ENCODE assay signal across 18 cellular contexts in genomic region chr6:102736941-102737368, GRCh38.
DNase-seq lines count a peak whose midpoint lies in the region; ATAC-seq, FAIRE-seq and TF ChIP-seq lines count a peak whose summit lies in the region.
"Had no signal": no experiment of that assay in that cellular context is flagged by ENCODE, and none has a peak within 500 bp of the region (broad histone marks: within the 10 kb centered on the region; RNA-seq: fewer than 3 reads in every experiment).

No MANE protein-coding gene starts in this region.

- no peak for TF ChIP-seq POLR2A in H1 (IDR thresholded peaks at IDR 0.05; ENCODE audit: control extremely low read depth in 1 of 2, low read depth in 2 of 2, low read length in 2 of 2)

- H3K9ac ChIP-seq in PC-3 (ENCODE audit: low read length) (no peak overlapping the region), H1 (replicated peaks in 1 of 4; ENCODE audit: extremely low read depth in 1 of 4, low read depth in 3 of 4, low read length in 3 of 4) (no peak overlapping the region)

- H3K4ac ChIP-seq in H1 (replicated peaks; ENCODE audit: insufficient read length, low read depth, low read length) = no peak overlapping the region

- H3K56ac ChIP-seq in H1 (replicated peaks; ENCODE audit: insufficient read length, low read depth, low read length) = no peak overlapping the region

- no peaks in the 10 kb centered on the region for H3K27me3 ChIP-seq in PC-3 (ENCODE audit: low read length)
- no peaks in the 10 kb centered on the region for H3K27me3 ChIP-seq in H1 (replicated peaks in 1 of 4; ENCODE audit: control insufficient read depth in 3 of 4, extremely low read depth in 1 of 4, insufficient read depth in 3 of 4, low read length in 3 of 4)
- H3K27me3 ChIP-seq in hepatocyte = no peaks in the 10 kb centered on the region
- H3K27me3 ChIP-seq: stomach, uterus had no signal

- H2BK120ac ChIP-seq in H1 (replicated peaks; ENCODE audit: low read depth, low read length) = no peak overlapping the region

- H4K8ac ChIP-seq in H1 (ENCODE audit: extremely low read depth, insufficient read depth, low read length) = no peak overlapping the region

- H3K23ac ChIP-seq in H1 (ENCODE audit: insufficient read length) = no peak overlapping the region

- intact Hi-C loops in PC-3 (cut with micrococcal nuclease) = no loop called here

- no peaks in the 10 kb centered on the region for H3F3A ChIP-seq in PC-3 (ENCODE audit: low read length, unreplicated experiment)

- H3K9me2 ChIP-seq in PC-3 (replicated peaks; ENCODE audit: low read length) = no peaks in the 10 kb centered on the region
- no peaks in the 10 kb centered on the region for H3K9me2 ChIP-seq in hepatocyte (replicated peaks; ENCODE audit: insufficient read depth)

- no peaks in the 10 kb centered on the region for H3K79me1 ChIP-seq in H1 (ENCODE audit: low read depth, low read length)

- peak overlapping the region; percentile 34; the same call in 1 of the 2 replicates for H2AFZ ChIP-seq in PC-3 (ENCODE audit: low read length)
- H2AFZ ChIP-seq in H1 (ENCODE audit: low read length) = 0 out of 2 replicates have a peak overlapping the region, but pooled peaks have one; percentile 62
- no peak overlapping the region for H2AFZ ChIP-seq in hepatocyte

- no TSS peak for BruUV-seq in PC-3 (replicated peaks; lab: Mats Ljungman, UMichigan)

- H2AK5ac ChIP-seq in H1 (ENCODE audit: low read depth, low read length) = no peak overlapping the region

- H2BK20ac ChIP-seq in H1 (ENCODE audit: low read length) = no peak overlapping the region

- peaks cover 39% of the 10 kb centered on the region for H3K4me1 ChIP-seq in PC-3 (ENCODE audit: insufficient read depth, low read length)
- peaks cover 0 to under 1% (median 0%) of the 10 kb centered on the region in 4 experiments; a peak in 3 of 7 replicates for H3K4me1 ChIP-seq in H1 (replicated peaks in 1 of 4; ENCODE audit: control insufficient read depth in 3 of 4, insufficient read depth in 4 of 4, low read length in 3 of 4)
- no peaks in the 10 kb centered on the region for H3K4me1 ChIP-seq in hepatocyte (ENCODE audit: insufficient read depth)
- H3K4me1 ChIP-seq: stomach, uterus had no signal

- H2BK15ac ChIP-seq in H1 (ENCODE audit: low read length) = no peak overlapping the region

- H3K36me3 ChIP-seq in PC-3 (ENCODE audit: low read depth, low read length) = no peaks in the 10 kb centered on the region
- H3K36me3 ChIP-seq in H1 (ENCODE audit: control insufficient read depth in 2 of 4, insufficient read depth in 4 of 4, low read length in 3 of 4) = no peaks in the 10 kb centered on the region
- no peaks in the 10 kb centered on the region for H3K36me3 ChIP-seq in hepatocyte (replicated peaks; ENCODE audit: insufficient read depth, low read depth)
- H3K36me3 ChIP-seq: stomach, uterus had no signal

- no peaks in the 10 kb centered on the region for H3K79me2 ChIP-seq in PC-3 (ENCODE audit: low read length)
- H3K79me2 ChIP-seq in H1 (ENCODE audit: control insufficient read depth in 1 of 2, insufficient read depth in 2 of 2, low read length in 2 of 2) = no peaks in the 10 kb centered on the region
- no peaks in the 10 kb centered on the region for H3K79me2 ChIP-seq in hepatocyte

- H2BK5ac ChIP-seq in H1 (ENCODE audit: low read depth, low read length) = no peak overlapping the region

- H3K27ac ChIP-seq in PC-3 (ENCODE audit: low read length) (peak overlapping the region; percentile 84), H1 (ENCODE audit: low read depth, low read length) (no peak overlapping the region), hepatocyte (no peak overlapping the region)
- H3K27ac ChIP-seq: stomach, uterus had no signal

- no peak for FAIRE-seq in H1 (lab: Jason Lieb, UNC)
- FAIRE-seq: D721Med, islet of Langerhans had no signal

- H3K4me2 ChIP-seq in PC-3 (ENCODE audit: low read length) (peak overlapping the region; percentile 69), H1 (ENCODE audit: insufficient read depth in 1 of 2, low read depth in 2 of 2, low read length in 2 of 2) (no peak overlapping the region), hepatocyte (no peak overlapping the region)

- no peak for TF ChIP-seq CTCF in AG10803 (conservative IDR thresholded peaks at IDR 0.05; ENCODE audit: low read length)
- TF ChIP-seq CTCF in PC-3 (conservative IDR thresholded peaks at IDR 0.05; ENCODE audit: low read depth, low read length) = no peak
- no peak for TF ChIP-seq CTCF in H1 (IDR thresholded peaks at IDR 0.05; ENCODE audit: control extremely low read depth in 1 of 3, insufficient read depth in 1 of 3, low read depth in 1 of 3, low read length in 3 of 3)
- no peak for TF ChIP-seq CTCF in hepatocyte (IDR thresholded peaks at IDR 0.05; ENCODE audit: poor library complexity)

- H2BK12ac ChIP-seq in H1 (ENCODE audit: low read depth, low read length) = no peak overlapping the region

- H4K20me1 ChIP-seq in PC-3 (ENCODE audit: low read length) = no peaks in the 10 kb centered on the region
- no peaks in the 10 kb centered on the region for H4K20me1 ChIP-seq in H1 (replicated peaks in 1 of 2; ENCODE audit: control insufficient read depth in 1 of 2, insufficient read depth in 2 of 2, low read length in 2 of 2)
- H4K20me1 ChIP-seq in hepatocyte (ENCODE audit: insufficient read depth, poor library complexity, severe bottlenecking) = no peaks in the 10 kb centered on the region

- H3K18ac ChIP-seq in H1 (ENCODE audit: extremely low read depth, low read length) = no peak overlapping the region

- no peaks in the 10 kb centered on the region for H3K23me2 ChIP-seq in H1 (ENCODE audit: low read depth, low read length)

- H3K9me3 ChIP-seq in PC-3 (ENCODE audit: low read length) (no peaks in the 10 kb centered on the region), H1 (ENCODE audit: insufficient read depth in 2 of 2, low read depth in 1 of 2, low read length in 1 of 2) (no peaks in the 10 kb centered on the region), hepatocyte (ENCODE audit: low read depth) (no peaks in the 10 kb centered on the region)
- H3K9me3 ChIP-seq: stomach, uterus had no signal

- 83% methylated on average over 2 of the region's 2 CpGs; no CpG with 5 or more reads in 1 of the 2 experiments for WGBS in H1 (ENCODE audit: extremely low coverage in 1 of 2, insufficient coverage in 1 of 2, insufficient read length in 1 of 2, insufficient replicate concordance in 2 of 2, low coverage in 1 of 2, low lambda C conversion rate in 2 of 2, missing lambda C conversion rate in 1 of 2), 2 experiments
- 84% methylated on average over 2 of the region's 2 CpGs for WGBS in hepatocyte (ENCODE audit: low lambda C conversion rate, missing lambda C conversion rate)

- no peak overlapping the region for H3K14ac ChIP-seq in H1 (ENCODE audit: insufficient read length)

- CTCF ChIA-PET in PC-3 (lab: Charles Lee) (interaction anchor here (0.7 kb wide), 1 partner anchor 386 kb away, joined by 10 read pairs; no protein-coding TSS in a partner anchor), H1 (lab: Charles Lee; ENCODE audit: partially characterized antibody) (interaction anchor here (0.8 to 1.0 kb wide), 2 partner anchors 8 to 118 kb away, joined by 3 read pairs; no protein-coding TSS in a partner anchor)

- no peak overlapping the region for H4K91ac ChIP-seq in H1 (replicated peaks; ENCODE audit: insufficient read length, low read length)

- peak; percentile 60 for DNase-seq in AG10803 (ENCODE audit: low read depth)
- peak; percentile 86 for DNase-seq in PC-3
- DNase-seq in H1 (ENCODE audit: low read depth in 1 of 2, low spot score in 2 of 2) = no peak
- peak; percentile 19 for DNase-seq in renal cortical epithelial cell (ENCODE audit: low read depth)
- DNase-seq in stimulated activated CD4-positive, alpha-beta T cell treated with anti-CD3 and anti-CD28 coated beads, Interleukin-4, amount 100 ng/mL, for 4 hours = no peak
- no peak for DNase-seq in stimulated activated naive CD8-positive, alpha-beta T cell treated with anti-CD3 and anti-CD28 coated beads, Interleukin-15, Interleukin-2, amounts not matched to agents 100 U/mL and 50 U/mL, for 24 hours
- no peak for DNase-seq in hepatocyte (ENCODE audit: low spot score)
- DNase-seq: activated CD4-positive, alpha-beta memory T cell treated with anti-CD3 and anti-CD28 coated beads for 36 hours; activated naive CD8-positive, alpha-beta T cell treated with anti-CD3 and anti-CD28 coated beads for 36 hours; activated T-cell treated with anti-CD3 and anti-CD28 coated beads, Interleukin-2, amount 50 U/mL, for 24 hours; naive thymus-derived CD8-positive, alpha-beta T cell; NCI-H2029 treated with DMSO at 0.1 percent for 48 hours; NCI-H510A; stomach; uterus had no signal

- POLR2A ChIA-PET in PC-3 (lab: Charles Lee; ENCODE audit: unreplicated experiment) = no interaction called here
- POLR2A ChIA-PET in H1 (lab: Charles Lee; ENCODE audit: partially characterized antibody) = no interaction called here

- TF ChIP-seq RAD21 in H1 (IDR thresholded peaks at IDR 0.05 in 1 of 2, conservative IDR thresholded peaks at IDR 0.05 in 1 of 2; ENCODE audit: low read depth in 2 of 2, low read length in 2 of 2) = no peak

- no peak for TF ChIP-seq EP300 in H1 (IDR thresholded peaks at IDR 0.05; ENCODE audit: borderline replicate concordance in 1 of 2, low read depth in 2 of 2, low read length in 2 of 2)

- ATAC-seq in PC-3 (peak; percentile 95), HG03108 (IDR thresholded peaks at IDR 0.05; ENCODE audit: unreplicated experiment) (no peak)
- no peak for ATAC-seq in stimulated activated naive CD8-positive, alpha-beta T cell treated with anti-CD3 and anti-CD28 coated beads, Interleukin-15, Interleukin-2, amounts not matched to agents 100 U/mL and 50 U/mL, for 24 hours
- ATAC-seq: naive thymus-derived CD8-positive, alpha-beta T cell had no signal

- no peak overlapping the region for H3K4me3 ChIP-seq in AG10803 (ENCODE audit: low read length)
- peak overlapping the region; percentile 36; the same call in 1 of the 2 replicates for H3K4me3 ChIP-seq in PC-3 (ENCODE audit: low read length)
- no peak overlapping the region for H3K4me3 ChIP-seq in H1 (ENCODE audit: extremely low read depth in 1 of 4, insufficient read depth in 2 of 4, low read depth in 3 of 4, low read length in 4 of 4)
- no peak overlapping the region for H3K4me3 ChIP-seq in hepatocyte
- H3K4me3 ChIP-seq: stomach, uterus had no signal

- no peak overlapping the region for H4K5ac ChIP-seq in H1 (ENCODE audit: insufficient read length, low read depth, low read length)

TF ChIP-seq in H1, 55 proteins besides CTCF, POLR2A, EP300 and RAD21:
- TF ChIP-seq ATF3 (IDR thresholded peaks at IDR 0.05; ENCODE audit: insufficient read depth, low read depth, low read length) = no peak
- no peak for TF ChIP-seq HDAC6 (IDR thresholded peaks at IDR 0.05; ENCODE audit: low read depth, low read length)
- no peak for TF ChIP-seq CBX8 (IDR thresholded peaks at IDR 0.05; ENCODE audit: borderline replicate concordance, low read depth, low read length)
- TF ChIP-seq NRF1 (IDR thresholded peaks at IDR 0.05; ENCODE audit: low read depth, low read length) = no peak
- TF ChIP-seq SP1 (IDR thresholded peaks at IDR 0.05; ENCODE audit: low read depth, low read length) = no peak
TF ChIP-seq in H1: peak in this region for 0.

Comparison
In these comparisons a context has a peak if more than half of its experiments do, and no peak if none do; other contexts are left out.
1. DNase-seq: peak in AG10803 (single experiment), PC-3 (single experiment) and renal cortical epithelial cell (single experiment); none in H1 (0 of 2), stimulated activated CD4-positive, alpha-beta T cell treated with anti-CD3 and anti-CD28 coated beads, Interleukin-4, amount 100 ng/mL, for 4 hours (0 of 2), stimulated activated naive CD8-positive, alpha-beta T cell treated with anti-CD3 and anti-CD28 coated beads, Interleukin-15, Interleukin-2, amounts not matched to agents 100 U/mL and 50 U/mL, for 24 hours (single experiment) and hepatocyte (single experiment).